7 cellular contexts compared by ENCODE assay signal in the genomic region with DNA sequence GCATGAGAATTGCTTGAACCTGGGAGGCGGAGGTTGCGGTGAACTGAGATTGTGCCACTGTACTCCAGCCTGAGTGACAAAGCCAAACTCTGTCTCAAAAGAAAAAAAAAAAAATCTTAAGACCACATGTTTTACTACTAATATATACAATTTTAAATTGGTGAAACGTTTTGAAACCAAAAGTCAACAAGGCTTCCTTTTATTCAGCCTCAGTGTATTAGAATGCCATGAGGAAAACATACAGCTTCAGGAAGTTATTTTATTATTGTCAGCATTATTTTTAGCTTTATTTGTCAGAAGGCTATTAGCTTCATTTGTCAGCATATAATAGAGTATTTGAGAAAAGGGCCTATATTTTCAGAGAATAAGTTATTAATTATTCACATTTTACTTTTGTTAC.
"Had no signal": no experiment of that assay in that cellular context is flagged by ENCODE, and none has a peak within 500 bp of the region (broad histone marks: within the 10 kb centered on the region; RNA-seq: fewer than 3 reads in every experiment).

No MANE protein-coding gene starts in this region.

- H3K27ac ChIP-seq: HL-60 had no signal

- H3K27me3 Mint-ChIP-seq: IgD-negative memory B cell had no signal

- H3K4me3 ChIP-seq: K562 had no signal

- ATAC-seq: HepG2, K562 had no signal

- H3K27ac Mint-ChIP-seq: IgD-negative memory B cell had no signal

- H3K4me3 Mint-ChIP-seq: IgD-negative memory B cell had no signal

- DNase-seq: IMR-90, KBM-7, KG1 had no signal

- H3K4me1 Mint-ChIP-seq: IgD-negative memory B cell had no signal
